ENCODE assay signal across 11 cellular contexts in genomic region chr10:93999401-93999851, GRCh38.
DNase-seq lines count a peak whose midpoint lies in the region; ATAC-seq and TF ChIP-seq lines count a peak whose summit lies in the region.
"Had no signal": no experiment of that assay in that cellular context is flagged by ENCODE, and none has a peak within 500 bp of the region (broad histone marks: within the 10 kb centered on the region; RNA-seq: fewer than 3 reads in every experiment).

No MANE protein-coding gene starts in this region.

- H3K4me1 ChIP-seq in rectal smooth muscle tissue (ENCODE audit: control insufficient read depth, insufficient read depth, low read length): peaks cover 7% of the 10 kb centered on the region

- peak; percentile 18 for TF ChIP-seq CTCF in astrocyte of the cerebellum (IDR thresholded peaks at IDR 0.05; ENCODE audit: low read depth, low read length, missing control alignments)

- peak overlapping the region; percentile 61 for H3K27ac ChIP-seq in rectal smooth muscle tissue (ENCODE audit: low read depth, low read length)

- no peak for ATAC-seq in GM18867 (IDR thresholded peaks at IDR 0.05; ENCODE audit: unreplicated experiment)
- no peak for ATAC-seq in GM21423 (IDR thresholded peaks at IDR 0.05; ENCODE audit: unreplicated experiment)
- ATAC-seq in GM18909 (IDR thresholded peaks at IDR 0.05; ENCODE audit: poor library complexity, unreplicated experiment): no peak
- no peak for ATAC-seq in HG03469 (IDR thresholded peaks at IDR 0.05; ENCODE audit: unreplicated experiment)
- ATAC-seq: stimulated activated naive B cell treated with anti-CD40 and anti-IgM and Interleukin-4, amounts not matched to agents 10 μg/mL and 1 μg/mL and 100 μg/mL, for 72 hours had no signal

- no peak overlapping the region for H3K9ac ChIP-seq in rectal smooth muscle tissue (ENCODE audit: low read length)

- in situ Hi-C loops in astrocyte of the cerebellum (cut with HindIII; ENCODE audit: low sequenced_read_pairs): no loop called here

- no peaks in the 10 kb centered on the region for H3K36me3 ChIP-seq in rectal smooth muscle tissue (ENCODE audit: control insufficient read depth, insufficient read depth, low read length)

- DNase-seq in EH (ENCODE audit: low read depth) (peak; percentile 84), astrocyte of the cerebellum (ENCODE audit: low read depth) (peak; percentile 84), iPS-NIHi7 (ENCODE audit: extremely low spot score) (peak; percentile 40)
- DNase-seq: activated naive CD4-positive, alpha-beta T cell treated with Interleukin-2 at 50 U/mL for 16 hours; CD8-positive, alpha-beta memory T cell; stimulated activated naive B cell treated with anti-CD40 and anti-IgM and Interleukin-4, amounts not matched to agents 10 μg/mL and 1 μg/mL and 100 μg/mL, for 72 hours had no signal

- H3K27me3 ChIP-seq in rectal smooth muscle tissue (ENCODE audit: control insufficient read depth, insufficient read depth, low read length): no peaks in the 10 kb centered on the region

- H3K4me3 ChIP-seq in astrocyte of the cerebellum (ENCODE audit: low read depth, low read length) (no peak overlapping the region), rectal smooth muscle tissue (ENCODE audit: low read length) (peak overlapping the region; percentile 5)
